In the genomic region with DNA sequence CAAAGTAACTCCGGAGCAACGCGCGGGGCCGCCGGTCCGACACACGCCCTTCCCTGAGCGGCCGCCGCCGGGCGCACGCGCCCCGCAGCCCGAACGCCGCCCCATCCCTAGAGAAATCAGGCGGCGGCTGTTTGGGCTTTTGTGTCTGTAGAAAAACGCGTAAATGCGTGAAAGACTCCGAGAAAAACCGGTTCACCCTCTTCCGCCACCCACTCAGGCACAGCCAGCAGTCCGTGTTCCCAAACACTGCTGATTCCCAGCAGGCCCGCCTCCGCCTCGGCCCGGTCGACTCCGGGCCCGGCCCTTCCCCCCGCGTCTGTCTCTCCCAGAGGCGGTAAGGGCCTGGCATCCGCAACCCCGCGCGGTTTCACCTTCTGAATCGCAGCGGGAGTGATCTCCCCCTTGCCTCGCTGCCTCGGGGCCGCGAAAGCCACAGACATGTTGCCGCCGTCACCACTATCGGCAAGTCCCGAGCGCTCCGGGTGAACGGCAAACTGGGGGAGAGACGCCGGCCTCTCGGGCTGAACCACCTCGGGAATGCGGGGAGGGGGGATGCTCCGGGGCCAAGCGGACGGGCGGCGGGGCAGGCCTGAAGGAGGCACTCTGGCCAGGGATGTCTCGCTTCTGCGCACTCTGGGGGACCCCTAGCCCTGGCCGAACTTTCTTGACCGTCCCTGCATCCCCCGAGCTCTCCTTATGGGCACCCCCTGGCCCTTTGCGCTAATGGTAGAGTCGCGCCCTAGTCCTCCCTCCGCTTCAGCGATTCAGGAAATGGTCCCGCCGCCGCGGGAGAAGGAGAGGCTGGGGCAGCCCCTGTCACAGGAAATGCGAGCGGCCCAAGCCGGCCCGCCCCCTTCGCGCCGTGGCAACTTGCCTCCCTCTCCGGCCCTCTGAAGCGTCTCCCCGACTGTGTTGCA, we compare ENCODE assay signal across 8 cellular contexts. TPM values are rescaled to one million over a fixed set of nuclear protein-coding genes. Genes with fewer than 3 reads are reported as not detected.
DNase-seq lines count a peak whose midpoint lies in the region; ATAC-seq and TF ChIP-seq lines count a peak whose summit lies in the region.

A gene with protein sequence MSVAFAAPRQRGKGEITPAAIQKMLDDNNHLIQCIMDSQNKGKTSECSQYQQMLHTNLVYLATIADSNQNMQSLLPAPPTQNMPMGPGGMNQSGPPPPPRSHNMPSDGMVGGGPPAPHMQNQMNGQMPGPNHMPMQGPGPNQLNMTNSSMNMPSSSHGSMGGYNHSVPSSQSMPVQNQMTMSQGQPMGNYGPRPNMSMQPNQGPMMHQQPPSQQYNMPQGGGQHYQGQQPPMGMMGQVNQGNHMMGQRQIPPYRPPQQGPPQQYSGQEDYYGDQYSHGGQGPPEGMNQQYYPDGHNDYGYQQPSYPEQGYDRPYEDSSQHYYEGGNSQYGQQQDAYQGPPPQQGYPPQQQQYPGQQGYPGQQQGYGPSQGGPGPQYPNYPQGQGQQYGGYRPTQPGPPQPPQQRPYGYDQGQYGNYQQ (minus strand): TSS at position 484 of the 917 bp plus-strand sequence. CDS start 44 bp downstream, at position 440.

- H3K4me1 Mint-ChIP-seq in activated CD4-positive, alpha-beta T cell treated with anti-CD3 and anti-CD28 coated beads for 36 hours, result peaks cover 33% of the 10 kb centered on the region

- CTCF ChIA-PET in activated CD4-positive, alpha-beta T cell treated with anti-CD3 and anti-CD28 coated beads for 36 hours (lab: Charles Lee), result no interaction called here

- H3K36me3 Mint-ChIP-seq in activated CD4-positive, alpha-beta T cell treated with anti-CD3 and anti-CD28 coated beads for 36 hours (ENCODE audit: low read depth), result peaks cover 16% of the 10 kb centered on the region

- ATAC-seq in GM19043 (IDR thresholded peaks at IDR 0.05; ENCODE audit: low read depth, unreplicated experiment), result peak; percentile 78
- ATAC-seq in HG03378 (IDR thresholded peaks at IDR 0.05; ENCODE audit: unreplicated experiment), result peak; percentile 67
- peak; percentile 85 for ATAC-seq in activated CD4-positive, alpha-beta T cell treated with anti-CD3 and anti-CD28 coated beads for 36 hours

- peak within 1 kb of the TSS; percentile 77 for H3K4me3 Mint-ChIP-seq in activated CD4-positive, alpha-beta T cell treated with anti-CD3 and anti-CD28 coated beads for 36 hours

- peak within 1 kb of the TSS; percentile 94 for H3K27ac Mint-ChIP-seq in activated CD4-positive, alpha-beta T cell treated with anti-CD3 and anti-CD28 coated beads for 36 hours

- no peaks in the 10 kb centered on the region for H3K27me3 Mint-ChIP-seq in activated CD4-positive, alpha-beta T cell treated with anti-CD3 and anti-CD28 coated beads for 36 hours

- no peak for TF ChIP-seq CTCF in choroid plexus epithelial cell (conservative IDR thresholded peaks at IDR 0.05; ENCODE audit: low read depth, low read length)

- POLR2A ChIA-PET in activated CD4-positive, alpha-beta T cell treated with anti-CD3 and anti-CD28 coated beads for 36 hours (lab: Charles Lee), result no interaction called here

- DNase-seq in AG20443 (ENCODE audit: low spot score) (peak; percentile 97), NCI-H460 (ENCODE audit: extremely low read depth, low read depth) (peak; percentile 83), choroid plexus epithelial cell (ENCODE audit: low read depth) (peak; percentile 96), kidney glomerular epithelial cell (lab: John Stamatoyannopoulos, UW) (peak; percentile 96)
- DNase-seq in activated CD4-positive, alpha-beta T cell treated with anti-CD3 and anti-CD28 coated beads for 36 hours, result peak; percentile 95
- peak; percentile 68 to 80 for DNase-seq in stimulated activated CD4-positive, alpha-beta T cell treated with anti-CD3 and anti-CD28 coated beads, Interleukin-1b, Interleukin-23, amount 100 ng/mL, for 1 hour (ENCODE audit: low read depth in 2 of 2)

- intact Hi-C loops in activated CD4-positive, alpha-beta T cell treated with anti-CD3 and anti-CD28 coated beads for 36 hours (cut with DNase I, micrococcal nuclease), result loop anchor here (1.0 to 5.0 kb wide), 6 partner anchors 43 to 1723 kb away; a partner anchor contains a TSS

- H3K9me3 Mint-ChIP-seq in activated CD4-positive, alpha-beta T cell treated with anti-CD3 and anti-CD28 coated beads for 36 hours (ENCODE audit: low read depth), result no peaks in the 10 kb centered on the region

- H3K4me3 ChIP-seq in choroid plexus epithelial cell (ENCODE audit: low read depth, low read length), result peak within 1 kb of the TSS; percentile 89

RNA-seq across cellular contexts. Expression of the gene that starts here (rescaled TPM):
- total RNA-seq in NCI-H460 (2014; rRNA removed; shearing (Covaris generic)), result 54.1 and 64.1 TPM in 2 replicates
- polyA plus RNA-seq in NCI-H460 (2014; cell fraction: nucleus; rRNA removed), result 147 and 199 TPM in 2 replicates
- total RNA-seq in activated CD4-positive, alpha-beta T cell treated with anti-CD3 and anti-CD28 coated beads for 36 hours, result 10 to 100 TPM; 57.8 to 69.7 TPM

Comparison
In these comparisons a context has a peak if more than half of its experiments do, and no peak if none do; other contexts are left out.
1. Peak in every context shown above with its lines: DNase-seq, ATAC-seq and H3K4me3 ChIP-seq.